In the genomic region with DNA sequence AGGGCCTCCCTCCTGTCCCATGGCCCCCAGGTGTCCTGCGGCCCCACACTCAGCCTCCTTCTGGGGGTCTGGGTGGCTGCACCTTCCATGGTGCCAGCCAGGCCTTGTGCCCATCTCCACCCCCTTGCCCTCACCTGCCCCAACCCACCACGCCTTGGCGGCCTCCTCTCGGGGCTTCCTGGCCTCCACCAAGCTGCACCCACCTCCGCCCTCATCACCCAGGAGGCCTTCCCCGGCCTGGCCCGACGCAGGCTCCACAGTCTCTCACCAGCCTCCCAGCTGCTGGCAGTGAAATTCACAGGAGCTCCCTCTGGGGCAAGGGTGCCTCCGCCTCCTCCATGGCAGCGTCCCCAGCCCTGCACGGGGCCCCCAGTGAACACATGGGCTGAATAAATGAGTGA, we compare ENCODE assay signal across 8 cellular contexts. TPM values are rescaled to one million over a fixed set of nuclear protein-coding genes. Genes with fewer than 3 reads are reported as not detected.
DNase-seq lines count a peak whose midpoint lies in the region; ATAC-seq and TF ChIP-seq lines count a peak whose summit lies in the region.

No MANE protein-coding gene starts in this region.

- no peak for TF ChIP-seq CTCF in AG04450 (IDR thresholded peaks at IDR 0.05; ENCODE audit: low read depth, low read length)
- TF ChIP-seq CTCF in PC-3 (conservative IDR thresholded peaks at IDR 0.05; ENCODE audit: low read depth, low read length), result no peak
- TF ChIP-seq CTCF in neural progenitor cell (IDR thresholded peaks at IDR 0.05), result no peak

- H3K36me3 ChIP-seq in PC-3 (ENCODE audit: low read depth, low read length), result no peaks in the 10 kb centered on the region
- H3K36me3 ChIP-seq in esophagus (ENCODE audit: control insufficient read depth in 2 of 2, insufficient read depth in 2 of 2, low read length in 1 of 2), result no peaks in the 10 kb centered on the region
- no peaks in the 10 kb centered on the region for H3K36me3 ChIP-seq in neural progenitor cell

- WGBS in esophagus, 2 donors, result 40 to 42% methylated on average over 11 of the region's 11 CpGs

- no peaks in the 10 kb centered on the region for H3K27me3 ChIP-seq in AG04450 (ENCODE audit: control insufficient read depth, insufficient read depth, low read length)
- H3K27me3 ChIP-seq in PC-3 (ENCODE audit: low read length), result no peaks in the 10 kb centered on the region
- H3K27me3 ChIP-seq in esophagus (ENCODE audit: control insufficient read depth in 1 of 2, insufficient read depth in 2 of 2, low read length in 2 of 2), result no peaks in the 10 kb centered on the region
- no peaks in the 10 kb centered on the region for H3K27me3 ChIP-seq in neural progenitor cell

- no peak overlapping the region for H3K4me3 Mint-ChIP-seq in neural progenitor cell

- DNase-seq in AG04450 (ENCODE audit: low read depth, low spot score) (no peak), PC-3 (no peak), neural progenitor cell (ENCODE audit: low spot score) (no peak), NCI-H187 (lab: John Stamatoyannopoulos, UW) (no peak)
- DNase-seq in effector CD8-positive, alpha-beta T cell (lab: John Stamatoyannopoulos, UW), result no peak

- ATAC-seq in PC-3 (no peak), GM19452 (IDR thresholded peaks at IDR 0.05; ENCODE audit: unreplicated experiment) (no peak), HG02610 (IDR thresholded peaks at IDR 0.05; ENCODE audit: unreplicated experiment) (no peak)

- peaks cover 12% of the 10 kb centered on the region for H3K4me1 Mint-ChIP-seq in neural progenitor cell

- POLR2A ChIA-PET in AG04450 (lab: Yijun Ruan, JAX), result interaction anchor here (0.9 to 1.4 kb wide), 4 partner anchors 14 to 75 kb away, joined by 3 to 7 read pairs (median 4); no protein-coding TSS in a partner anchor
- POLR2A ChIA-PET in PC-3 (lab: Charles Lee; ENCODE audit: unreplicated experiment), result interaction anchor here (0.7 to 0.8 kb wide), 2 partner anchors 22 to 72 kb away, joined by 3 to 4 read pairs; no protein-coding TSS in a partner anchor

- H3K9me3 ChIP-seq in AG04450 (ENCODE audit: control insufficient read depth, insufficient read depth, low read length) (peaks cover 17% of the 10 kb centered on the region), PC-3 (ENCODE audit: low read length) (no peaks in the 10 kb centered on the region), esophagus (ENCODE audit: control insufficient read depth in 2 of 2, insufficient read depth in 1 of 2, low read depth in 1 of 2, low read length in 1 of 2) (peaks cover 0 to 3% of the 10 kb centered on the region in 2 donors), neural progenitor cell (ENCODE audit: low read depth) (no peaks in the 10 kb centered on the region)

- peak overlapping the region; percentile 47 for H3K9ac ChIP-seq in PC-3 (ENCODE audit: low read length)
- H3K9ac ChIP-seq in neural progenitor cell, result no peak overlapping the region

- H3K4me2 ChIP-seq in PC-3 (ENCODE audit: low read length) (peak overlapping the region; percentile 64), neural progenitor cell (peak overlapping the region; percentile 84)

- H3F3A ChIP-seq in PC-3 (ENCODE audit: low read length, unreplicated experiment), result no peaks in the 10 kb centered on the region
- no peaks in the 10 kb centered on the region for H3F3A ChIP-seq in neural progenitor cell (ENCODE audit: low read depth)

- H3K9me2 ChIP-seq in PC-3 (replicated peaks; ENCODE audit: low read length), result no peaks in the 10 kb centered on the region

- intact Hi-C loops in PC-3 (cut with micrococcal nuclease), result loop anchor here (1.0 to 5.0 kb wide), 2 partner anchors 23 to 39 kb away; no protein-coding TSS in a partner anchor

- peaks cover 7% of the 10 kb centered on the region for H3K27me3 Mint-ChIP-seq in neural progenitor cell (ENCODE audit: insufficient read depth, low read depth)

- peaks cover 44% of the 10 kb centered on the region for H3K79me2 ChIP-seq in PC-3 (ENCODE audit: low read length)
- no peaks in the 10 kb centered on the region for H3K79me2 ChIP-seq in neural progenitor cell (ENCODE audit: low read depth)

- peak overlapping the region; percentile 17 for H3K27ac Mint-ChIP-seq in neural progenitor cell

- H3K9me3 Mint-ChIP-seq in neural progenitor cell, result peaks cover 8% of the 10 kb centered on the region

- CTCF ChIA-PET in AG04450 (lab: Charles Lee) (interaction anchor here (0.6 to 1.8 kb wide), 23 partner anchors 9 to 472 kb away, joined by 3 to 10 read pairs (median 3); no protein-coding TSS in a partner anchor), PC-3 (lab: Charles Lee) (interaction anchor here (0.6 to 2.9 kb wide), 4 partner anchors 23 to 104 kb away, joined by 3 to 13 read pairs (median 6); no protein-coding TSS in a partner anchor)

- H2AFZ ChIP-seq in PC-3 (ENCODE audit: low read length), result no peak overlapping the region
- H2AFZ ChIP-seq in neural progenitor cell (replicated peaks), result no peak overlapping the region

- H4K20me1 ChIP-seq in PC-3 (ENCODE audit: low read length), result no peaks in the 10 kb centered on the region
- no peaks in the 10 kb centered on the region for H4K20me1 ChIP-seq in neural progenitor cell (ENCODE audit: low read depth)

- H3K4me3 ChIP-seq in AG04450 (ENCODE audit: low read depth, low read length), result no peak overlapping the region
- no peak overlapping the region for H3K4me3 ChIP-seq in PC-3 (ENCODE audit: low read length)
- H3K4me3 ChIP-seq in esophagus (ENCODE audit: low read depth in 1 of 2, low read length in 2 of 2), result no peak overlapping the region
- peak overlapping the region; percentile 89 for H3K4me3 ChIP-seq in neural progenitor cell

- H3K4me1 ChIP-seq in PC-3 (ENCODE audit: insufficient read depth, low read length) (peaks cover 58% of the 10 kb centered on the region), esophagus (ENCODE audit: control insufficient read depth in 2 of 2, insufficient read depth in 2 of 2, low read length in 1 of 2) (peaks cover 0 to 34% of the 10 kb centered on the region in 2 donors), neural progenitor cell (peaks cover 3% of the 10 kb centered on the region)

- BruUV-seq in PC-3 (replicated peaks; lab: Mats Ljungman, UMichigan), result no TSS peak

- H3K27ac ChIP-seq in AG04450 (ENCODE audit: low read depth, low read length) (peak overlapping the region; percentile 97), PC-3 (ENCODE audit: low read length) (peak overlapping the region; percentile 99), esophagus (ENCODE audit: low read depth in 2 of 2, low read length in 1 of 2) (peak overlapping the region; percentile 98 to 99), neural progenitor cell (no peak overlapping the region)

- H3K36me3 Mint-ChIP-seq in neural progenitor cell, result no peaks in the 10 kb centered on the region

RNA-seq across cellular contexts. Expression of a gene that starts 35.9 kb away (rescaled TPM):
- polyA plus RNA-seq in AG04450 (2011; rRNA removed), result 0.56 and 0.71 TPM in 2 replicates
- 0.37 and 0.43 TPM in 2 replicates for polyA minus RNA-seq in AG04450 (2011; rRNA and poly(A)+ RNA removed)
- total RNA-seq in PC-3 (2014; rRNA removed), result 42.0 and 73.1 TPM in 2 replicates
- polyA plus RNA-seq in esophagus, result 1 to 10 TPM; 6.6 to 6.8 TPM
- 1.8 and 3.5 TPM in 2 replicates for total RNA-seq in neural progenitor cell (ENCODE audit: low replicate concordance)
